In genomic region chr5:128491291-128491690, GRCh38 we compare ENCODE assay signal across 1 cellular context.
TF ChIP-seq lines count a peak whose summit lies in the region.

No MANE protein-coding gene starts in this region.

TF ChIP-seq in SK-N-SH treated with all-trans-retinoic acid at 6 μM for 48 hours, 23 proteins besides CTCF, POLR2A, EP300 and RAD21 (continued from another document):
- no peak for TF ChIP-seq ZFP30 (CRISPR knock-in tag; IDR thresholded peaks at IDR 0.05)
TF ChIP-seq in SK-N-SH treated with all-trans-retinoic acid at 6 μM for 48 hours: peak in this region for 0.
